ENCODE assay signal across 28 cellular contexts in genomic region chr11:120528749-120529148, GRCh38. TPM values are rescaled to one million over a fixed set of nuclear protein-coding genes. Genes with fewer than 3 reads are reported as not detected.
DNase-seq lines count a peak whose midpoint lies in the region; ATAC-seq, FAIRE-seq and TF ChIP-seq lines count a peak whose summit lies in the region.
"Had no signal": no experiment of that assay in that cellular context is flagged by ENCODE, and none has a peak within 500 bp of the region (broad histone marks: within the 10 kb centered on the region; RNA-seq: fewer than 3 reads in every experiment).

No MANE protein-coding gene starts in this region.

- H3K4me3 Mint-ChIP-seq in WTC11: no peak overlapping the region
- no peak overlapping the region for H3K4me3 Mint-ChIP-seq in chondrocyte (ENCODE audit: unreplicated experiment)
- H3K4me3 Mint-ChIP-seq: CD14-positive monocyte; CD4-positive, alpha-beta memory T cell; CD4-positive, CD25-positive, alpha-beta regulatory T cell; CD8-positive, alpha-beta memory T cell had no signal

- H3K36me3 Mint-ChIP-seq in WTC11 (peaks cover 8% of the 10 kb centered on the region; the same call in 1 of the 2 replicates), chondrocyte (ENCODE audit: low read depth) (no peaks in the 10 kb centered on the region)
- H3K36me3 Mint-ChIP-seq: CD14-positive monocyte; CD4-positive, alpha-beta memory T cell; CD4-positive, CD25-positive, alpha-beta regulatory T cell; CD8-positive, alpha-beta memory T cell had no signal

- peaks cover 45% of the 10 kb centered on the region for H3K4me1 Mint-ChIP-seq in WTC11
- H3K4me1 Mint-ChIP-seq in chondrocyte (ENCODE audit: low read depth): peaks cover 15% of the 10 kb centered on the region
- H3K4me1 Mint-ChIP-seq: CD14-positive monocyte; CD4-positive, alpha-beta memory T cell; CD4-positive, CD25-positive, alpha-beta regulatory T cell; CD8-positive, alpha-beta memory T cell had no signal

- H3K36me3 ChIP-seq in HEK293 (ENCODE audit: control insufficient read depth in 2 of 2, insufficient read depth in 1 of 2, low read length in 2 of 2) (no peaks in the 10 kb centered on the region), kidney (ENCODE audit: control insufficient read depth in 1 of 2, insufficient read depth in 2 of 2, low read length in 2 of 2) (no peaks in the 10 kb centered on the region), Karpas-422 (ENCODE audit: insufficient read depth, low read length) (no peaks in the 10 kb centered on the region)
- H3K36me3 ChIP-seq: BE2C, BLaER1 had no signal

- POLR2A ChIA-PET in HEK293 (lab: Yijun Ruan, JAX) (no interaction called here), WTC11 (lab: Charles Lee) (no interaction called here)

- no peak overlapping the region for H3K9ac ChIP-seq in kidney (ENCODE audit: low read length in 2 of 2)
- H3K9ac ChIP-seq in Karpas-422 (ENCODE audit: low read length): no peak overlapping the region
- H3K9ac ChIP-seq: BLaER1 had no signal

- no peak for FAIRE-seq in kidney (lab: Jason Lieb, UNC)
- FAIRE-seq: A204.1, G401.6, GM12891, GM19239 had no signal

- CTCF ChIA-PET in HEK293 (lab: Yijun Ruan, JAX) (interaction anchor here (0.7 kb wide), 1 partner anchor 62 kb away, joined by 3 read pairs; no protein-coding TSS in a partner anchor), WTC11 (lab: Charles Lee) (no interaction called here)

- H3K9me2 ChIP-seq in Karpas-422 (replicated peaks; ENCODE audit: insufficient read depth, low read length): no peaks in the 10 kb centered on the region

- no peak overlapping the region for H3K27ac Mint-ChIP-seq in WTC11
- no peak overlapping the region for H3K27ac Mint-ChIP-seq in chondrocyte (ENCODE audit: unreplicated experiment)
- H3K27ac Mint-ChIP-seq: CD14-positive monocyte; CD4-positive, alpha-beta memory T cell; CD4-positive, CD25-positive, alpha-beta regulatory T cell had no signal

- no peaks in the 10 kb centered on the region for H3K27me3 ChIP-seq in Karpas-422 (ENCODE audit: low read length)
- H3K27me3 ChIP-seq: BE2C, BLaER1 had no signal

- no peak for TF ChIP-seq CTCF in HEK293 (tag by site-specific recombination; IDR thresholded peaks at IDR 0.05)
- TF ChIP-seq CTCF in WTC11 (IDR thresholded peaks at IDR 0.05): no peak
- TF ChIP-seq CTCF in chondrocyte (IDR thresholded peaks at IDR 0.05): no peak
- no peak for TF ChIP-seq CTCF in kidney (IDR thresholded peaks at IDR 0.05; ENCODE audit: borderline replicate concordance, extremely low read depth, insufficient read depth)

- H3K4me1 ChIP-seq in HEK293 (ENCODE audit: control insufficient read depth, insufficient read depth, low read length): no peaks in the 10 kb centered on the region
- H3K4me1 ChIP-seq in kidney (ENCODE audit: control insufficient read depth in 1 of 2, insufficient read depth in 1 of 2, low read depth in 1 of 2, low read length in 2 of 2): no peaks in the 10 kb centered on the region
- H3K4me1 ChIP-seq in Karpas-422 (ENCODE audit: low read length): no peaks in the 10 kb centered on the region

- H3K9me3 ChIP-seq in HEK293 (ENCODE audit: control insufficient read depth, insufficient read depth, low read depth, low read length) (no peaks in the 10 kb centered on the region), kidney (ENCODE audit: control insufficient read depth in 1 of 2, low read length in 2 of 2) (no peaks in the 10 kb centered on the region), Karpas-422 (ENCODE audit: low read length) (no peaks in the 10 kb centered on the region)
- H3K9me3 ChIP-seq: BE2C, BLaER1 had no signal

- ATAC-seq in WTC11: no peak

- H3K27me3 Mint-ChIP-seq in WTC11 (ENCODE audit: low read depth) (no peaks in the 10 kb centered on the region; the same call in 1 of the 2 replicates), chondrocyte (ENCODE audit: low read depth) (peaks cover 2% of the 10 kb centered on the region)

- H3K4me3 ChIP-seq in HEK293 (ENCODE audit: low read depth, low read length) (no peak overlapping the region), kidney (ENCODE audit: low read length in 2 of 2) (no peak overlapping the region), Karpas-422 (ENCODE audit: low read length) (no peak overlapping the region)
- H3K4me3 ChIP-seq: BLaER1 had no signal

- no peaks in the 10 kb centered on the region for H3K79me2 ChIP-seq in Karpas-422 (ENCODE audit: low read length)

- no peak overlapping the region for H2AFZ ChIP-seq in Karpas-422 (ENCODE audit: low read length)

- DNase-seq in WTC11 (ENCODE audit: low spot score) (no peak), chondrocyte (ENCODE audit: low spot score) (peak; percentile 25), kidney (peak; percentile 8), NCI-H1436 (lab: John Stamatoyannopoulos, UW) (no peak), Karpas-422 (no peak), NCI-H2171 treated with DMSO at 0.1 percent for 48 hours (lab: John Stamatoyannopoulos, UW) (no peak)
- DNase-seq in activated CD4-positive, CD25-positive, alpha-beta regulatory T cell treated with anti-CD3 and anti-CD28 coated beads, Interleukin-2, amount 50 U/mL, for 72 hours: no peak
- DNase-seq: 8988T; ACHN; BE2C; C1 segment of cervical spinal cord; CD4-positive, alpha-beta memory T cell; CD4-positive, CD25-positive, alpha-beta regulatory T cell; CD8-positive, alpha-beta memory T cell; COR-L47; DMS 273 treated with DMSO at 0.1 percent for 48 hours; DMS153; DMS53; DMS79; GF-D8 had no signal

- H3K9me3 Mint-ChIP-seq in WTC11 (peaks cover 10% of the 10 kb centered on the region), chondrocyte (ENCODE audit: low read depth) (no peaks in the 10 kb centered on the region)

- H4K20me1 ChIP-seq in Karpas-422 (ENCODE audit: insufficient read depth, low read depth, low read length): no peaks in the 10 kb centered on the region
- H4K20me1 ChIP-seq: BLaER1 had no signal

- no peak overlapping the region for H3K4me2 ChIP-seq in Karpas-422 (ENCODE audit: low read depth, low read length, poor library complexity, severe bottlenecking)
- H3K4me2 ChIP-seq: BLaER1 had no signal

- no peak overlapping the region for H3K27ac ChIP-seq in HEK293 (ENCODE audit: extremely low read depth, low read depth, low read length)
- no peak overlapping the region for H3K27ac ChIP-seq in kidney (ENCODE audit: low read depth in 2 of 2, low read length in 2 of 2)
- no peak overlapping the region for H3K27ac ChIP-seq in Karpas-422 (ENCODE audit: low read length)
- H3K27ac ChIP-seq: BLaER1 had no signal

- intact Hi-C loops in kidney (cut with DNase I): no loop called here

TF ChIP-seq in HEK293, 187 proteins besides CTCF, POLR2A, EP300 and RAD21:
- TF ChIP-seq ZBTB1 (tag by site-specific recombination; IDR thresholded peaks at IDR 0.05) (no peak), ZNF561 (tag by site-specific recombination; IDR thresholded peaks at IDR 0.05; ENCODE audit: borderline replicate concordance) (no peak), ZNF623 (tag by site-specific recombination; IDR thresholded peaks at IDR 0.05) (peak; percentile 96), ZNF585B (tag by site-specific recombination; IDR thresholded peaks at IDR 0.05) (no peak), ZNF18 (tag by site-specific recombination; IDR thresholded peaks at IDR 0.05) (no peak), ZFHX2 (tag by site-specific recombination; conservative IDR thresholded peaks at IDR 0.05) (peak; percentile 57), ZNF549 (tag by site-specific recombination; IDR thresholded peaks at IDR 0.05) (no peak), EGR2 (tag by site-specific recombination; IDR thresholded peaks at IDR 0.05; ENCODE audit: low read depth) (0 out of 2 replicates have a peak, but pooled peaks have one; percentile 21), ZNF560 (tag by site-specific recombination; IDR thresholded peaks at IDR 0.05; ENCODE audit: borderline replicate concordance) (no peak)
TF ChIP-seq in HEK293: peak in this region for 3.

TF ChIP-seq in WTC11, 78 proteins besides CTCF, POLR2A, EP300 and RAD21:
- TF ChIP-seq GTF2I (CRISPR knock-in tag; conservative IDR thresholded peaks at IDR 0.05) (0 out of 2 replicates have a peak, but pooled peaks have one; percentile 51), FOXP1 (CRISPR knock-in tag; IDR thresholded peaks at IDR 0.05; ENCODE audit: borderline replicate concordance) (no peak)

RNA-seq across cellular contexts. Expression of gene GRIK4, which starts 17.2 kb away (rescaled TPM):
- total RNA-seq in WTC11 (2021) (2.9 to 3.6 TPM (median 3.3 TPM) in 3 replicates), chondrocyte (0.37 to 0.51 TPM (median 0.49 TPM) in 3 replicates), kidney (0.25 TPM)
- not detected for polyA plus RNA-seq in kidney (ENCODE audit: insufficient read depth, low read depth, low replicate concordance)
- not detected in 2 replicates for total RNA-seq in Karpas-422 (2014; rRNA removed; shearing (Covaris generic); ENCODE audit: low replicate concordance)
- total RNA-seq: A673; CD4-positive, alpha-beta memory T cell; CD4-positive, CD25-positive, alpha-beta regulatory T cell had no signal
- polyA plus RNA-seq: CD14-positive monocyte; CD4-positive, CD25-positive, alpha-beta regulatory T cell; CD8-positive, alpha-beta memory T cell had no signal

Comparison
In these comparisons a context has a peak if more than half of its experiments do, and no peak if none do; other contexts are left out.
1. DNase-seq: peak in chondrocyte (single experiment) and kidney (single experiment); none in WTC11 (single experiment), NCI-H1436 (single experiment), activated CD4-positive, CD25-positive, alpha-beta regulatory T cell treated with anti-CD3 and anti-CD28 coated beads, Interleukin-2, amount 50 U/mL, for 72 hours (single experiment), Karpas-422 (single experiment) and NCI-H2171 treated with DMSO at 0.1 percent for 48 hours (single experiment).